ENCODE assay signal across 9 cellular contexts in genomic region chr3:154954750-154955149, GRCh38.
DNase-seq lines count a peak whose midpoint lies in the region; ATAC-seq and TF ChIP-seq lines count a peak whose summit lies in the region.
"Had no signal": no experiment of that assay in that cellular context is flagged by ENCODE, and none has a peak within 500 bp of the region (broad histone marks: within the 10 kb centered on the region; RNA-seq: fewer than 3 reads in every experiment).

No MANE protein-coding gene starts in this region.

- peak; percentile 41 for TF ChIP-seq RAD21 in Ishikawa (IDR thresholded peaks at IDR 0.05; ENCODE audit: low read depth)

- DNase-seq in AML-193 (lab: John Stamatoyannopoulos, UW) = peak; percentile 80 to 85
- DNase-seq in WERI-Rb-1 = no peak
- DNase-seq in left colon = no peak
- no peak for DNase-seq in NCI-H2081 treated with DMSO at 0.1 percent for 48 hours (lab: John Stamatoyannopoulos, UW)
- DNase-seq in right cardiac atrium = no peak
- no peak for DNase-seq in activated naive CD8-positive, alpha-beta T cell treated with anti-CD3 and anti-CD28 coated beads for 36 hours
- DNase-seq: activated T-cell treated with anti-CD3 and anti-CD28 coated beads for 4 hours had no signal

- intact Hi-C loops in left colon (cut with DNase I, micrococcal nuclease) = no loop called here
- intact Hi-C loops in right cardiac atrium (cut with DNase I) = no loop called here

- no peaks in the 10 kb centered on the region for H3K36me3 Mint-ChIP-seq in activated naive CD8-positive, alpha-beta T cell treated with anti-CD3 and anti-CD28 coated beads for 36 hours

- no peak overlapping the region for H3K27ac Mint-ChIP-seq in activated naive CD8-positive, alpha-beta T cell treated with anti-CD3 and anti-CD28 coated beads for 36 hours

- H3K4me1 Mint-ChIP-seq in activated naive CD8-positive, alpha-beta T cell treated with anti-CD3 and anti-CD28 coated beads for 36 hours = no peaks in the 10 kb centered on the region

- TF ChIP-seq EP300 in Ishikawa (IDR thresholded peaks at IDR 0.05; ENCODE audit: borderline replicate concordance) = no peak

- H3K27me3 ChIP-seq in WERI-Rb-1 (ENCODE audit: insufficient read depth, low read depth, severe bottlenecking) (no peaks in the 10 kb centered on the region), right cardiac atrium (ENCODE audit: control insufficient read depth, insufficient read depth) (no peaks in the 10 kb centered on the region)

- ATAC-seq in left colon = peak; percentile 70
- no peak for ATAC-seq in HG03135 (IDR thresholded peaks at IDR 0.05; ENCODE audit: unreplicated experiment)
- ATAC-seq in right cardiac atrium = no peak

- H3K9me3 ChIP-seq in WERI-Rb-1 (ENCODE audit: severe bottlenecking) (no peaks in the 10 kb centered on the region), right cardiac atrium (ENCODE audit: control insufficient read depth, low read length) (no peaks in the 10 kb centered on the region)

- H3K4me1 ChIP-seq in right cardiac atrium (ENCODE audit: control insufficient read depth, insufficient read depth, low read length) = no peaks in the 10 kb centered on the region

- 17% methylated on average over 1 of the region's 1 CpG for WGBS in right cardiac atrium

- H3K27me3 Mint-ChIP-seq in activated naive CD8-positive, alpha-beta T cell treated with anti-CD3 and anti-CD28 coated beads for 36 hours = no peaks in the 10 kb centered on the region

- H3K9me3 Mint-ChIP-seq in activated naive CD8-positive, alpha-beta T cell treated with anti-CD3 and anti-CD28 coated beads for 36 hours = peaks cover 9% of the 10 kb centered on the region

- H3K36me3 ChIP-seq in WERI-Rb-1 = no peaks in the 10 kb centered on the region

- no peak overlapping the region for H3K4me3 ChIP-seq in WERI-Rb-1 (ENCODE audit: low read depth, low read length)
- H3K4me3 ChIP-seq in right cardiac atrium (ENCODE audit: low read length) = no peak overlapping the region

- H3K27ac ChIP-seq in WERI-Rb-1 (no peak overlapping the region), right cardiac atrium (ENCODE audit: low read length) (no peak overlapping the region)

- peak; percentile 56 for TF ChIP-seq CTCF in WERI-Rb-1 (IDR thresholded peaks at IDR 0.05; ENCODE audit: low read depth, low read length)

- no peak overlapping the region for H3K4me3 Mint-ChIP-seq in activated naive CD8-positive, alpha-beta T cell treated with anti-CD3 and anti-CD28 coated beads for 36 hours

TF ChIP-seq in Ishikawa, 13 proteins besides CTCF, POLR2A, EP300 and RAD21:
- TF ChIP-seq NFIC (IDR thresholded peaks at IDR 0.05) (no peak), FOXM1 (IDR thresholded peaks at IDR 0.05; ENCODE audit: borderline replicate concordance, low read depth) (no peak), ZBTB7A (IDR thresholded peaks at IDR 0.05; ENCODE audit: low read depth) (no peak), YY1 (IDR thresholded peaks at IDR 0.05; ENCODE audit: low read depth) (no peak)

Comparison
In these comparisons a context has a peak if more than half of its experiments do, and no peak if none do; other contexts are left out.
1. DNase-seq: peak in AML-193 (2 of 2); none in WERI-Rb-1 (single experiment), left colon (0 of 2), NCI-H2081 treated with DMSO at 0.1 percent for 48 hours (single experiment), right cardiac atrium (0 of 3) and activated naive CD8-positive, alpha-beta T cell treated with anti-CD3 and anti-CD28 coated beads for 36 hours (single experiment).